In genomic region chr2:241312082-241312481, GRCh38 we compare ENCODE assay signal across 13 cellular contexts. TPM values are rescaled to one million over a fixed set of nuclear protein-coding genes. Genes with fewer than 3 reads are reported as not detected.
DNase-seq lines count a peak whose midpoint lies in the region; ATAC-seq, FAIRE-seq and TF ChIP-seq lines count a peak whose summit lies in the region.
"Had no signal": no experiment of that assay in that cellular context is flagged by ENCODE, and none has a peak within 500 bp of the region (broad histone marks: within the 10 kb centered on the region; RNA-seq: fewer than 3 reads in every experiment).

No MANE protein-coding gene starts in this region.

- peaks cover 90% of the 10 kb centered on the region for H3K79me2 ChIP-seq in GM23248 (ENCODE audit: insufficient read depth)
- H3K79me2 ChIP-seq in GM12878 (ENCODE audit: control insufficient read depth, insufficient read depth, low read length) = peaks cover 96% of the 10 kb centered on the region

- H3F3A ChIP-seq in GM23248 (ENCODE audit: insufficient read depth) = peaks cover 46% of the 10 kb centered on the region

- ATAC-seq in GM12878 (no peak), GM21515 (IDR thresholded peaks at IDR 0.05; ENCODE audit: unreplicated experiment) (no peak), HG02938 (IDR thresholded peaks at IDR 0.05; ENCODE audit: unreplicated experiment) (no peak)

- H3K27me3 Mint-ChIP-seq in mesothelial cell of epicardium (ENCODE audit: low read depth) (no peaks in the 10 kb centered on the region), nephron progenitor cell (ENCODE audit: low read depth, poor library complexity) (no peaks in the 10 kb centered on the region)

- peaks cover 0 to 21% (median 12%) of the 10 kb centered on the region in 11 experiments; a peak in 11 of 22 replicates for H3K36me3 ChIP-seq in BLaER1 treated with 17β-estradiol and CSF1 and Interleukin-3, amounts not matched to agents 10 nM and 100 nM
- H3K36me3 ChIP-seq in GM23248 (ENCODE audit: low read depth) = no peaks in the 10 kb centered on the region
- no peaks in the 10 kb centered on the region for H3K36me3 ChIP-seq in GM12878 (ENCODE audit: control insufficient read depth in 2 of 2, insufficient read depth in 2 of 2, low read length in 1 of 2)

- no peak for TF ChIP-seq CTCF in GM12878 (IDR thresholded peaks at IDR 0.05 in 2 of 3, conservative IDR thresholded peaks at IDR 0.05 in 1 of 3; ENCODE audit: control insufficient read depth in 2 of 3, extremely low read depth in 1 of 3, insufficient read depth in 1 of 3, low read depth in 3 of 3, low read length in 3 of 3)
- TF ChIP-seq CTCF in mesothelial cell of epicardium (IDR thresholded peaks at IDR 0.05; ENCODE audit: unreplicated experiment) = no peak
- no peak for TF ChIP-seq CTCF in nephron progenitor cell (IDR thresholded peaks at IDR 0.05)

- in situ Hi-C loops in GM23248 (cut with MboI) = no loop called here
- in situ Hi-C loops in GM12878 (cut with MboI) = no loop called here

- TF ChIP-seq EP300 in GM12878 (IDR thresholded peaks at IDR 0.05; ENCODE audit: borderline replicate concordance in 1 of 2, control insufficient read depth in 1 of 2, low read depth in 2 of 2, low read length in 2 of 2) = no peak

- BruUV-seq in GM12878 (replicated peaks; lab: Mats Ljungman, UMichigan) = no TSS peak

- H3K9me3 ChIP-seq in BLaER1 treated with 17β-estradiol and CSF1 and Interleukin-3, amounts not matched to agents 10 nM and 100 nM (replicated peaks in 1 of 11) = no peaks in the 10 kb centered on the region
- no peaks in the 10 kb centered on the region for H3K9me3 ChIP-seq in GM23248 (ENCODE audit: low read depth)
- no peaks in the 10 kb centered on the region for H3K9me3 ChIP-seq in GM12878 (replicated peaks; ENCODE audit: control insufficient read depth, insufficient read depth, low read length)

- no peaks in the 10 kb centered on the region for H3K9me2 ChIP-seq in GM23248 (ENCODE audit: insufficient read depth)

- TF ChIP-seq RAD21 in GM12878 (IDR thresholded peaks at IDR 0.05; ENCODE audit: insufficient read depth, low read depth, low read length) = no peak

- DNase-seq in GM23248 = peak; percentile 81
- DNase-seq in GM12878 (ENCODE audit: low read depth, low spot score) = no peak
- no peak for DNase-seq in mesothelial cell of epicardium (ENCODE audit: low spot score in 2 of 2, unreplicated experiment in 2 of 2)
- no peak for DNase-seq in inferior parietal cortex (ENCODE audit: extremely low spot score)
- no peak for DNase-seq in nephron progenitor cell
- DNase-seq: activated CD4-positive, alpha-beta T cell treated with anti-CD3 and anti-CD28 coated beads, Interleukin-2, amount 50 U/mL, for 48 hours; amniotic stem cell; NCI-H1930; stimulated activated CD4-positive, alpha-beta T cell treated with anti-CD3 and anti-CD28 coated beads, Interleukin-12 subunit alpha, Interleukin-12 subunit beta, amount 100 ng/mL, for 4 hours had no signal

- no peak for FAIRE-seq in GM12878 (lab: Jason Lieb, UNC)

- peaks cover 38% of the 10 kb centered on the region for H3K4me1 Mint-ChIP-seq in mesothelial cell of epicardium
- peaks cover 68% of the 10 kb centered on the region for H3K4me1 Mint-ChIP-seq in nephron progenitor cell

- H3K36me3 Mint-ChIP-seq in mesothelial cell of epicardium (no peaks in the 10 kb centered on the region), nephron progenitor cell (ENCODE audit: low read depth) (peaks cover 7% of the 10 kb centered on the region)

- CTCF ChIA-PET in GM12878 (lab: Yijun Ruan, JAX) = interaction anchor here (0.8 to 3.2 kb wide), 7 partner anchors 29 to 297 kb away, joined by 3 to 15 read pairs (median 4); no protein-coding TSS in a partner anchor

- H3K4me3 Mint-ChIP-seq in mesothelial cell of epicardium = no peak overlapping the region
- H3K4me3 Mint-ChIP-seq in nephron progenitor cell = no peak overlapping the region

- no peak overlapping the region for H3K4me3 ChIP-seq in BLaER1 treated with 17β-estradiol and CSF1 and Interleukin-3, amounts not matched to agents 10 nM and 100 nM
- H3K4me3 ChIP-seq in GM23248 = no peak overlapping the region; the same call in 1 of the 2 replicates
- peak overlapping the region; percentile 64; the same call in 1 of the 2 replicates for H3K4me3 ChIP-seq in GM12878

- no peak for TF ChIP-seq POLR2A in GM12878 (IDR thresholded peaks at IDR 0.05; ENCODE audit: low read depth, low read length)

- no peak overlapping the region for H3K9ac ChIP-seq in BLaER1 treated with 17β-estradiol and CSF1 and Interleukin-3, amounts not matched to agents 10 nM and 100 nM
- H3K9ac ChIP-seq in GM23248 (no peak overlapping the region), GM12878 (ENCODE audit: control insufficient read depth, insufficient read depth, low read length) (no peak overlapping the region)

- POLR2A ChIA-PET in GM12878 (lab: Charles Lee) = interaction anchor here (0.5 to 1.5 kb wide), 6 partner anchors 9 to 194 kb away, joined by 3 to 11 read pairs (median 4); no protein-coding TSS in a partner anchor

- no peaks in the 10 kb centered on the region for H3K27me3 ChIP-seq in BLaER1 treated with 17β-estradiol and CSF1 and Interleukin-3, amounts not matched to agents 10 nM and 100 nM
- H3K27me3 ChIP-seq in GM23248 (replicated peaks; ENCODE audit: insufficient read depth) = no peaks in the 10 kb centered on the region
- H3K27me3 ChIP-seq in GM12878 (replicated peaks in 1 of 2; ENCODE audit: control insufficient read depth in 2 of 2, insufficient read depth in 2 of 2, low read length in 1 of 2) = no peaks in the 10 kb centered on the region

- RAD21 ChIA-PET in GM12878 (lab: Charles Lee; ENCODE audit: unreplicated experiment) = interaction anchor here (0.8 to 1.5 kb wide), 5 partner anchors 8 to 80 kb away, joined by 3 to 6 read pairs (median 4); no protein-coding TSS in a partner anchor

- intact Hi-C loops in GM12878 (cut with micrococcal nuclease; ENCODE audit: unreplicated experiment) = no loop called here

- 32 to 40% methylated on average over 4 of the region's 4 CpGs for WGBS in GM23248 (ENCODE audit: low coverage in 1 of 2, low lambda C conversion rate in 2 of 2, missing lambda C conversion rate in 2 of 2), 2 experiments
- WGBS in GM12878 (ENCODE audit: insufficient coverage, insufficient replicate concordance, low lambda C conversion rate, missing lambda C conversion rate) = 52% methylated on average over 4 of the region's 4 CpGs

- peak overlapping the region; percentile 62 for H3K27ac Mint-ChIP-seq in mesothelial cell of epicardium
- no peak overlapping the region for H3K27ac Mint-ChIP-seq in nephron progenitor cell

- H3K27ac ChIP-seq in BLaER1 treated with 17β-estradiol and CSF1 and Interleukin-3, amounts not matched to agents 10 nM and 100 nM = peak overlapping the region in 2 of 11 experiments; percentile 11 to 36; a peak in 1 of 22 replicates
- H3K27ac ChIP-seq in GM23248 (peak overlapping the region; percentile 48), GM12878 (ENCODE audit: control insufficient read depth, insufficient read depth) (peak overlapping the region; percentile 75)
- H3K27ac ChIP-seq: HL-60 had no signal

- peaks cover 47 to 74% (median 60%) of the 10 kb centered on the region in 11 experiments for H4K20me1 ChIP-seq in BLaER1 treated with 17β-estradiol and CSF1 and Interleukin-3, amounts not matched to agents 10 nM and 100 nM
- peaks cover 19% of the 10 kb centered on the region for H4K20me1 ChIP-seq in GM23248 (ENCODE audit: insufficient read depth)
- no peaks in the 10 kb centered on the region for H4K20me1 ChIP-seq in GM12878 (ENCODE audit: control insufficient read depth, insufficient read depth)

- peak overlapping the region; percentile 71 to 94 (median 87); a peak in 21 of 22 replicates for H3K4me2 ChIP-seq in BLaER1 treated with 17β-estradiol and CSF1 and Interleukin-3, amounts not matched to agents 10 nM and 100 nM
- H3K4me2 ChIP-seq in GM23248 (ENCODE audit: unreplicated experiment) (no peak overlapping the region), GM12878 (ENCODE audit: control insufficient read depth, insufficient read depth) (peak overlapping the region; percentile 85)

- peaks cover 58 to 79% (median 66%) of the 10 kb centered on the region in 10 experiments for H3K4me1 ChIP-seq in BLaER1 treated with 17β-estradiol and CSF1 and Interleukin-3, amounts not matched to agents 10 nM and 100 nM
- peaks cover 43% of the 10 kb centered on the region for H3K4me1 ChIP-seq in GM23248 (ENCODE audit: insufficient read depth)
- H3K4me1 ChIP-seq in GM12878 (ENCODE audit: control insufficient read depth, insufficient read depth, low read length) = peaks cover 30% of the 10 kb centered on the region

- H3K9me3 Mint-ChIP-seq in mesothelial cell of epicardium (no peaks in the 10 kb centered on the region), nephron progenitor cell (no peaks in the 10 kb centered on the region)

- SMC1A ChIA-PET in GM12878 (lab: Charles Lee; ENCODE audit: uncharacterized antibody, unreplicated experiment) = interaction anchor here (0.8 to 2.4 kb wide), 9 partner anchors 9 to 63 kb away, joined by 3 to 14 read pairs (median 4); no protein-coding TSS in a partner anchor

- H2AFZ ChIP-seq in GM23248 = no peak overlapping the region
- H2AFZ ChIP-seq in GM12878 (ENCODE audit: control insufficient read depth, low read depth, low read length) = no peak overlapping the region

RNA-seq across cellular contexts. Expression of gene HDLBP, which starts 3.4 kb away (rescaled TPM):
- 707 and 711 TPM in 2 replicates for total RNA-seq in GM23248 (2014; rRNA removed; shearing (Covaris generic))
- polyA plus RNA-seq in GM23248 (2016; fragmentation: Nextera tagmentation; extraction: Ambion mirVana) (602 and 613 TPM in 2 replicates), GM12878 (2011; rRNA removed) (88.3 and 135 TPM in 2 replicates), GM12878 (2014; fragmentation: Illumina TruSeq; extraction: Trizol) (306 and 383 TPM in 2 replicates), GM12878 (2014; fragmentation: Nextera tagmentation; extraction: Ambion mirVana) (10 to 100 TPM; 19.5 to 56.8 TPM), GM12878 (2014; rRNA removed) (166 and 180 TPM in 2 replicates), GM12878 (2016; fragmentation: Nextera tagmentation; extraction: Ambion mirVana) (100 to 1,000 TPM; 264 to 273 TPM)
- 398 and 445 TPM in 2 replicates for total RNA-seq in GM12878 (2013; cell fraction: nucleolus; rRNA removed)
- total RNA-seq in GM12878 (2014; rRNA removed) (275 and 279 TPM in 2 replicates), GM12878 (2014; rRNA removed; fragmentation: Illumina TruSeq; extraction: Trizol) (233 and 234 TPM in 2 replicates), GM12878 (2021) (344 and 348 TPM in 2 replicates), mesothelial cell of epicardium (479 to 484 TPM (median 480 TPM) in 3 replicates)
- polyA plus RNA-seq in GM12878 (2011; ENCODE audit: low read depth) = 172 TPM
- 161 and 182 TPM in 2 replicates for polyA plus RNA-seq in GM12878 (2011; cell fraction: cytosol; rRNA removed)
- polyA plus RNA-seq in GM12878 (2011; cell fraction: nucleus; rRNA removed) = 336 and 338 TPM in 2 replicates
- polyA plus RNA-seq in GM12878 (2012) = 264 and 294 TPM in 2 replicates
- polyA minus RNA-seq in GM12878 (2011; rRNA and poly(A)+ RNA removed) = 236 and 259 TPM in 2 replicates
- polyA minus RNA-seq in GM12878 (2011; cell fraction: cytosol; rRNA and poly(A)+ RNA removed) = 110 and 125 TPM in 2 replicates
- polyA minus RNA-seq in GM12878 (2011; cell fraction: nucleus; rRNA and poly(A)+ RNA removed) = 148 and 204 TPM in 2 replicates

RNA-seq across cellular contexts. Expression of gene SEPTIN2, which starts 3.6 kb away (rescaled TPM):
- 480 and 499 TPM in 2 replicates for total RNA-seq in GM23248 (2014; rRNA removed; shearing (Covaris generic))
- polyA plus RNA-seq in GM23248 (2016; fragmentation: Nextera tagmentation; extraction: Ambion mirVana) (512 and 518 TPM in 2 replicates), GM12878 (2011; rRNA removed) (474 and 566 TPM in 2 replicates), GM12878 (2014; fragmentation: Illumina TruSeq; extraction: Trizol) (354 and 392 TPM in 2 replicates), GM12878 (2014; fragmentation: Nextera tagmentation; extraction: Ambion mirVana) (100 to 1,000 TPM; 169 to 174 TPM), GM12878 (2014; rRNA removed) (232 and 290 TPM in 2 replicates), GM12878 (2016; fragmentation: Nextera tagmentation; extraction: Ambion mirVana) (100 to 1,000 TPM; 315 to 334 TPM)
- 581 and 595 TPM in 2 replicates for total RNA-seq in GM12878 (2013; cell fraction: nucleolus; rRNA removed)
- total RNA-seq in GM12878 (2014; rRNA removed) (228 and 270 TPM in 2 replicates), GM12878 (2014; rRNA removed; fragmentation: Illumina TruSeq; extraction: Trizol) (248 and 251 TPM in 2 replicates), GM12878 (2021) (222 and 244 TPM in 2 replicates), mesothelial cell of epicardium (507 to 522 TPM (median 508 TPM) in 3 replicates)
- polyA plus RNA-seq in GM12878 (2011; ENCODE audit: low read depth) = 164 TPM
- polyA plus RNA-seq in GM12878 (2011; cell fraction: cytosol; rRNA removed) = 143 and 155 TPM in 2 replicates
- polyA plus RNA-seq in GM12878 (2011; cell fraction: nucleus; rRNA removed) = 289 and 340 TPM in 2 replicates
- 194 and 223 TPM in 2 replicates for polyA plus RNA-seq in GM12878 (2012)
- 174 and 362 TPM in 2 replicates for polyA minus RNA-seq in GM12878 (2011; rRNA and poly(A)+ RNA removed)
- polyA minus RNA-seq in GM12878 (2011; cell fraction: cytosol; rRNA and poly(A)+ RNA removed) = 88.3 and 99.6 TPM in 2 replicates
- 110 and 165 TPM in 2 replicates for polyA minus RNA-seq in GM12878 (2011; cell fraction: nucleus; rRNA and poly(A)+ RNA removed)

RNA-seq across cellular contexts. Expression of gene FARP2, which starts 44.0 kb away (rescaled TPM):
- total RNA-seq in GM23248 (2014; rRNA removed; shearing (Covaris generic)) = 39.0 and 45.9 TPM in 2 replicates
- polyA plus RNA-seq in GM23248 (2016; fragmentation: Nextera tagmentation; extraction: Ambion mirVana) (30.9 and 39.7 TPM in 2 replicates), GM12878 (2011; rRNA removed) (47.1 and 51.8 TPM in 2 replicates), GM12878 (2014; fragmentation: Illumina TruSeq; extraction: Trizol) (36.8 and 47.7 TPM in 2 replicates), GM12878 (2014; fragmentation: Nextera tagmentation; extraction: Ambion mirVana) (1 to 10 TPM; 5.5 to 5.6 TPM), GM12878 (2014; rRNA removed) (31.2 and 35.1 TPM in 2 replicates), GM12878 (2016; fragmentation: Nextera tagmentation; extraction: Ambion mirVana) (10 to 100 TPM; 50.6 to 54.4 TPM)
- 108 TPM in 2 replicates for total RNA-seq in GM12878 (2013; cell fraction: nucleolus; rRNA removed)
- total RNA-seq in GM12878 (2014; rRNA removed) (36.0 and 45.0 TPM in 2 replicates), GM12878 (2014; rRNA removed; fragmentation: Illumina TruSeq; extraction: Trizol) (32.7 and 36.8 TPM in 2 replicates), GM12878 (2021) (62.6 and 67.5 TPM in 2 replicates), mesothelial cell of epicardium (54.9 to 55.1 TPM (median 54.9 TPM) in 3 replicates)
- 22.3 TPM for polyA plus RNA-seq in GM12878 (2011; ENCODE audit: low read depth)
- 30.7 and 31.1 TPM in 2 replicates for polyA plus RNA-seq in GM12878 (2011; cell fraction: cytosol; rRNA removed)
- polyA plus RNA-seq in GM12878 (2011; cell fraction: nucleus; rRNA removed) = 37.9 and 44.2 TPM in 2 replicates
- polyA plus RNA-seq in GM12878 (2012) = 15.6 and 22.4 TPM in 2 replicates
- 61.9 and 69.6 TPM in 2 replicates for polyA minus RNA-seq in GM12878 (2011; rRNA and poly(A)+ RNA removed)
- polyA minus RNA-seq in GM12878 (2011; cell fraction: cytosol; rRNA and poly(A)+ RNA removed) = 24.6 and 24.9 TPM in 2 replicates
- polyA minus RNA-seq in GM12878 (2011; cell fraction: nucleus; rRNA and poly(A)+ RNA removed) = 20.8 and 29.6 TPM in 2 replicates
